Comparison of ENCODE assay signal across 7 cellular contexts in genomic region chr12:64613775-64614398, GRCh38. TPM values are rescaled to one million over a fixed set of nuclear protein-coding genes. Genes with fewer than 3 reads are reported as not detected.
A peak's percentile ranks its signal among the peaks of the same experiment; 100 is the strongest.
DNase-seq lines count a peak whose midpoint lies in the region; ATAC-seq, FAIRE-seq and TF ChIP-seq lines count a peak whose summit lies in the region.
"Not testable (repeated sequence)": the region's sequence is repeated elsewhere in the genome, so short reads cannot be mapped to it uniquely, and the experiment has no call there.

No MANE protein-coding gene starts in this region.

- CTCF ChIA-PET in GM12878 (lab: Yijun Ruan, JAX) = interaction anchor here (2.7 kb wide), 1 partner anchor 84 kb away, joined by 14 read pairs; no protein-coding TSS in a partner anchor
- CTCF ChIA-PET in HepG2 (lab: Yijun Ruan, JAX; ENCODE audit: low intra/inter-chr PET ratio, low total read pairs) = not testable (repeated sequence)

- not testable (repeated sequence) for ATAC-seq in activated T-cell treated with anti-CD3 and anti-CD28 coated beads, Interleukin-2, amount 50 U/mL, for 4 hours; HepG2
- peak; percentile 0; the same call in 1 of the 3 replicates for ATAC-seq in GM12878

- H3F3A ChIP-seq in DOHH2 (ENCODE audit: control insufficient read depth, insufficient read depth) = peaks cover 48% of the 10 kb centered on the region

- POLR2A ChIA-PET in GM12878 (lab: Charles Lee) = interaction anchor here (0.7 to 3.3 kb wide), 4 partner anchors 12 to 93 kb away, joined by 3 to 12 read pairs (median 4); no protein-coding TSS in a partner anchor
- POLR2A ChIA-PET in HepG2 (lab: Yijun Ruan, JAX) = not testable (repeated sequence)

- not testable (repeated sequence) for H3K27me3 ChIP-seq in DOHH2 (ENCODE audit: control insufficient read depth, low read length); GM12878 (replicated peaks in 1 of 2; ENCODE audit: control insufficient read depth in 2 of 2, insufficient read depth in 2 of 2, low read length in 1 of 2); HepG2 (ENCODE audit: control insufficient read depth in 1 of 2, insufficient read depth in 2 of 2, low read length in 2 of 2)

- intact Hi-C loops in GM12878 (cut with micrococcal nuclease; ENCODE audit: unreplicated experiment) (loop anchor here (5.0 to 10.0 kb wide), 5 partner anchors 53 to 1441 kb away; partner anchors contain the start of genes GNS, LEMD3 and TBK1), HepG2 (cut with micrococcal nuclease; ENCODE audit: unreplicated experiment) (loop anchor here (5.0 kb wide), 1 partner anchor 43 kb away; no protein-coding TSS in a partner anchor)

- H3K4me1 ChIP-seq in DOHH2 (ENCODE audit: control insufficient read depth, low read length) = peaks cover 74% of the 10 kb centered on the region
- peaks cover 19% of the 10 kb centered on the region for H3K4me1 ChIP-seq in GM12878 (ENCODE audit: control insufficient read depth, insufficient read depth, low read length)
- H3K4me1 ChIP-seq in HepG2 (ENCODE audit: insufficient read depth, low read length) = peaks cover 22% of the 10 kb centered on the region

- TF ChIP-seq CTCF in DOHH2 (IDR thresholded peaks at IDR 0.05; ENCODE audit: low read depth, low read length, poor library complexity, severe bottlenecking); LNCaP clone FGC (IDR thresholded peaks at IDR 0.05; ENCODE audit: control insufficient read depth, extremely low read depth, insufficient read depth); VCaP (conservative IDR thresholded peaks at IDR 0.05); GM12878 (IDR thresholded peaks at IDR 0.05 in 2 of 3, conservative IDR thresholded peaks at IDR 0.05 in 1 of 3; ENCODE audit: control insufficient read depth in 2 of 3, extremely low read depth in 1 of 3, insufficient read depth in 1 of 3, low read depth in 3 of 3, low read length in 3 of 3); HepG2 (CRISPR knock-in tag; IDR thresholded peaks at IDR 0.05): not testable (repeated sequence)

- H2AFZ ChIP-seq in GM12878 (ENCODE audit: control insufficient read depth, low read depth, low read length); HepG2 (ENCODE audit: low read length): not testable (repeated sequence)

- RAD21 ChIA-PET in GM12878 (lab: Charles Lee; ENCODE audit: unreplicated experiment) = interaction anchor here (0.7 to 5.2 kb wide), 6 partner anchors 11 to 398 kb away, joined by 3 to 52 read pairs (median 4); no protein-coding TSS in a partner anchor

- TF ChIP-seq EP300 in GM12878 (IDR thresholded peaks at IDR 0.05; ENCODE audit: borderline replicate concordance in 1 of 2, control insufficient read depth in 1 of 2, low read depth in 2 of 2, low read length in 2 of 2); HepG2 (IDR thresholded peaks at IDR 0.05; ENCODE audit: low read depth in 2 of 2, low read length in 2 of 2); HepG2 (CRISPR knock-in tag; IDR thresholded peaks at IDR 0.05; ENCODE audit: borderline replicate concordance): not testable (repeated sequence)

- not testable (repeated sequence) for FAIRE-seq in GM12878 (lab: Jason Lieb, UNC); HepG2 (lab: Jason Lieb, UNC)

- peak overlapping the region; percentile 89; the same call in 1 of the 2 replicates for H3K9ac ChIP-seq in GM12878 (ENCODE audit: control insufficient read depth, insufficient read depth, low read length)
- H3K9ac ChIP-seq in HepG2 (ENCODE audit: insufficient read depth, low read depth, low read length) = not testable (repeated sequence)

- WGBS in GM12878 (ENCODE audit: insufficient coverage, insufficient replicate concordance, low lambda C conversion rate, missing lambda C conversion rate) = 36% methylated on average over 19 of the region's 19 CpGs
- WGBS in HepG2 (ENCODE audit: low lambda C conversion rate) = 95% methylated on average over 19 of the region's 19 CpGs

- not testable (repeated sequence) for H4K20me1 ChIP-seq in DOHH2 (ENCODE audit: control insufficient read depth, insufficient read depth, low read depth, low read length); GM12878 (ENCODE audit: control insufficient read depth, insufficient read depth); HepG2 (ENCODE audit: insufficient read depth, low read length)

- H3K27ac ChIP-seq in DOHH2 (ENCODE audit: low read depth, low read length) (peak overlapping the region; percentile 89), VCaP (peak overlapping the region; percentile 99), GM12878 (ENCODE audit: control insufficient read depth, insufficient read depth) (peak overlapping the region; percentile 83)
- not testable (repeated sequence) for H3K27ac ChIP-seq in HepG2 (ENCODE audit: extremely low read length, insufficient read depth, low read length)

- SMC1A ChIA-PET in GM12878 (lab: Charles Lee; ENCODE audit: uncharacterized antibody, unreplicated experiment) = interaction anchor here (0.9 to 4.5 kb wide), 6 partner anchors 12 to 75 kb away, joined by 4 to 19 read pairs (median 6); no protein-coding TSS in a partner anchor

- not testable (repeated sequence) for BruUV-seq in GM12878 (replicated peaks; lab: Mats Ljungman, UMichigan); HepG2 (replicated peaks; lab: Mats Ljungman, UMichigan)

- H3K4me3 ChIP-seq in DOHH2 (ENCODE audit: low read length) (peak overlapping the region; percentile 91), LNCaP clone FGC (ENCODE audit: low read depth, low read length) (peak overlapping the region; percentile 98), GM12878 (peak overlapping the region; percentile 93)
- not testable (repeated sequence) for H3K4me3 ChIP-seq in HepG2 (replicated peaks in 1 of 3; ENCODE audit: insufficient read depth in 1 of 3, low read depth in 2 of 3, low read length in 3 of 3)

- not testable (repeated sequence) for H3K9me3 ChIP-seq in DOHH2 (ENCODE audit: control insufficient read depth, insufficient read depth, low read length); GM12878 (replicated peaks; ENCODE audit: control insufficient read depth, insufficient read depth, low read length); HepG2 (ENCODE audit: low read length)

- H3K36me3 ChIP-seq in DOHH2 (ENCODE audit: control insufficient read depth, low read length) = peaks cover 60% of the 10 kb centered on the region
- H3K36me3 ChIP-seq in GM12878 (ENCODE audit: control insufficient read depth in 2 of 2, insufficient read depth in 2 of 2, low read length in 1 of 2); HepG2 (replicated peaks in 1 of 2; ENCODE audit: control insufficient read depth in 1 of 2, insufficient read depth in 2 of 2, low read length in 2 of 2): not testable (repeated sequence)

- not testable (repeated sequence) for H3K36me3 Mint-ChIP-seq in activated T-cell treated with anti-CD3 and anti-CD28 coated beads, Interleukin-2, amount 50 U/mL, for 4 hours (ENCODE audit: insufficient read depth)

- not testable (repeated sequence) for H3K9me3 Mint-ChIP-seq in activated T-cell treated with anti-CD3 and anti-CD28 coated beads, Interleukin-2, amount 50 U/mL, for 4 hours

- not testable (repeated sequence) for H3K27me3 Mint-ChIP-seq in activated T-cell treated with anti-CD3 and anti-CD28 coated beads, Interleukin-2, amount 50 U/mL, for 4 hours (ENCODE audit: low read depth)

- H3K9me2 ChIP-seq in DOHH2 (replicated peaks; ENCODE audit: control insufficient read depth, low read length) = not testable (repeated sequence)

- not testable (repeated sequence) for DNase-seq in LNCaP clone FGC (ENCODE audit: low read depth); activated T-cell treated with anti-CD3 and anti-CD28 coated beads, Interleukin-2, amount 50 U/mL, for 4 hours; GM12878 (ENCODE audit: low read depth, low spot score); HepG2 (ENCODE audit: low spot score)
- DNase-seq in stimulated activated CD8-positive, alpha-beta memory T cell treated with anti-CD3 and anti-CD28 coated beads, Interleukin-4, amount 100 ng/mL, for 48 hours = peak; percentile 20

- H3K4me2 ChIP-seq in DOHH2 (ENCODE audit: low read length) (peak overlapping the region; percentile 64), GM12878 (ENCODE audit: control insufficient read depth, insufficient read depth) (peak overlapping the region; percentile 56)
- H3K4me2 ChIP-seq in HepG2 (ENCODE audit: low read depth, low read length) = not testable (repeated sequence)

- in situ Hi-C loops in GM12878 (cut with MboI); HepG2 (cut with HindIII; ENCODE audit: extremely low pct_ligation_motif_present, low pct_unique_long_range_greater_than_20kb): not testable (repeated sequence)

- not testable (repeated sequence) for TF ChIP-seq POLR2A in GM12878 (IDR thresholded peaks at IDR 0.05; ENCODE audit: low read depth, low read length); HepG2 (IDR thresholded peaks at IDR 0.05; ENCODE audit: insufficient read depth in 1 of 2, low read depth in 2 of 2, low read length in 2 of 2)

- TF ChIP-seq RAD21 in GM12878 (IDR thresholded peaks at IDR 0.05; ENCODE audit: insufficient read depth, low read depth, low read length); HepG2 (CRISPR knock-in tag; IDR thresholded peaks at IDR 0.05): not testable (repeated sequence)

- peaks cover 57% of the 10 kb centered on the region for H3K4me1 Mint-ChIP-seq in activated T-cell treated with anti-CD3 and anti-CD28 coated beads, Interleukin-2, amount 50 U/mL, for 4 hours (ENCODE audit: low read depth)

- peak overlapping the region; percentile 21 for H3K4me3 Mint-ChIP-seq in activated T-cell treated with anti-CD3 and anti-CD28 coated beads, Interleukin-2, amount 50 U/mL, for 4 hours

- H3K79me2 ChIP-seq in DOHH2 (ENCODE audit: control insufficient read depth, low read length) (peaks cover 93% of the 10 kb centered on the region), GM12878 (ENCODE audit: control insufficient read depth, insufficient read depth, low read length) (peaks cover 90% of the 10 kb centered on the region), HepG2 (ENCODE audit: insufficient read depth, low read length) (peaks cover 64% of the 10 kb centered on the region)

RNA-seq across cellular contexts. Expression of gene RASSF3, which starts 3.6 kb away (rescaled TPM):
- total RNA-seq in activated T-cell treated with anti-CD3 and anti-CD28 coated beads, Interleukin-2, amount 50 U/mL, for 4 hours = 10 to 100 TPM; 44.2 to 47.6 (median 46.2) TPM
- 12.8 and 16.5 TPM in 2 replicates for total RNA-seq in GM12878 (2013; cell fraction: nucleolus; rRNA removed)
- total RNA-seq in GM12878 (2014; rRNA removed) (27.2 and 30.5 TPM in 2 replicates), GM12878 (2014; rRNA removed; fragmentation: Illumina TruSeq; extraction: Trizol) (32.4 and 33.3 TPM in 2 replicates), GM12878 (2021) (59.4 and 62.4 TPM in 2 replicates), HepG2 (2016; rRNA removed; fragmentation: Illumina TruSeq; extraction: Trizol) (16.0 and 21.3 TPM in 2 replicates)
- 22.7 TPM for polyA plus RNA-seq in GM12878 (2011; ENCODE audit: low read depth)
- polyA plus RNA-seq in GM12878 (2011; rRNA removed) (42.0 and 48.8 TPM in 2 replicates), GM12878 (2014; fragmentation: Illumina TruSeq; extraction: Trizol) (44.6 and 51.6 TPM in 2 replicates), GM12878 (2014; fragmentation: Nextera tagmentation; extraction: Ambion mirVana) (10 to 100 TPM in 1 of 2 experiments, 1 to 10 TPM in 1; 9.0 to 11.2 TPM), GM12878 (2014; rRNA removed) (32.3 and 35.8 TPM in 2 replicates), GM12878 (2016; fragmentation: Nextera tagmentation; extraction: Ambion mirVana) (1 to 10 TPM; 6.9 to 8.1 TPM), HepG2 (2011; rRNA removed) (15.4 and 15.5 TPM in 2 replicates)
- 34.4 and 34.5 TPM in 2 replicates for polyA plus RNA-seq in GM12878 (2011; cell fraction: cytosol; rRNA removed)
- polyA plus RNA-seq in GM12878 (2011; cell fraction: nucleus; rRNA removed) = 7.2 and 8.6 TPM in 2 replicates
- polyA plus RNA-seq in GM12878 (2012) = 27.4 and 36.0 TPM in 2 replicates
- polyA minus RNA-seq in GM12878 (2011; rRNA and poly(A)+ RNA removed) = 58.3 and 74.5 TPM in 2 replicates
- polyA minus RNA-seq in GM12878 (2011; cell fraction: cytosol; rRNA and poly(A)+ RNA removed) = 20.1 and 21.2 TPM in 2 replicates
- 6.3 and 8.6 TPM in 2 replicates for polyA minus RNA-seq in GM12878 (2011; cell fraction: nucleus; rRNA and poly(A)+ RNA removed)
- total RNA-seq in HepG2 (2016; cell fraction: cytosol; rRNA removed; fragmentation: Illumina TruSeq; extraction: Trizol; ENCODE audit: low read depth) = 6.2 and 7.7 TPM in 2 replicates
- 13.2 and 20.1 TPM in 2 replicates for total RNA-seq in HepG2 (2016; cell fraction: insoluble cytoplasmic fraction; rRNA removed; fragmentation: Illumina TruSeq; extraction: Trizol)
- 25.5 and 26.0 TPM in 2 replicates for total RNA-seq in HepG2 (2016; cell fraction: membrane; rRNA removed; fragmentation: Illumina TruSeq; extraction: Trizol)
- 9.1 and 10.8 TPM in 2 replicates for total RNA-seq in HepG2 (2016; cell fraction: nucleus; rRNA removed; fragmentation: Illumina TruSeq; extraction: Trizol)
- polyA plus RNA-seq in HepG2 (2011; cell fraction: cytosol; rRNA removed) = 9.8 and 10.9 TPM in 2 replicates
- polyA plus RNA-seq in HepG2 (2011; cell fraction: nucleus; rRNA removed) = 3.9 and 5.1 TPM in 2 replicates
- 7.1 and 11.1 TPM in 2 replicates for polyA plus RNA-seq in HepG2 (2012)
- polyA plus RNA-seq in HepG2 (2016; cell fraction: cytosol; fragmentation: Illumina TruSeq; extraction: Trizol; ENCODE audit: low read depth) = 3.6 and 3.9 TPM in 2 replicates
- 19.9 and 21.9 TPM in 2 replicates for polyA plus RNA-seq in HepG2 (2016; cell fraction: insoluble cytoplasmic fraction; fragmentation: Illumina TruSeq; extraction: Trizol; ENCODE audit: low read depth)
- polyA plus RNA-seq in HepG2 (2016; cell fraction: membrane; fragmentation: Illumina TruSeq; extraction: Trizol; ENCODE audit: low read depth) = 16.4 and 17.1 TPM in 2 replicates
- 13.2 and 13.5 TPM in 2 replicates for polyA plus RNA-seq in HepG2 (2016; cell fraction: nucleus; fragmentation: Illumina TruSeq; extraction: Trizol; ENCODE audit: insufficient read depth, low read depth)
- 37.6 and 54.4 TPM in 2 replicates for polyA minus RNA-seq in HepG2 (2011; rRNA and poly(A)+ RNA removed; ENCODE audit: low replicate concordance)
- 13.6 and 15.4 TPM in 2 replicates for polyA minus RNA-seq in HepG2 (2011; cell fraction: cytosol; rRNA and poly(A)+ RNA removed)
- polyA minus RNA-seq in HepG2 (2011; cell fraction: nucleus; rRNA and poly(A)+ RNA removed) = 9.4 and 9.9 TPM in 2 replicates
